ENCODE assay signal across 16 cellular contexts in the genomic region with DNA sequence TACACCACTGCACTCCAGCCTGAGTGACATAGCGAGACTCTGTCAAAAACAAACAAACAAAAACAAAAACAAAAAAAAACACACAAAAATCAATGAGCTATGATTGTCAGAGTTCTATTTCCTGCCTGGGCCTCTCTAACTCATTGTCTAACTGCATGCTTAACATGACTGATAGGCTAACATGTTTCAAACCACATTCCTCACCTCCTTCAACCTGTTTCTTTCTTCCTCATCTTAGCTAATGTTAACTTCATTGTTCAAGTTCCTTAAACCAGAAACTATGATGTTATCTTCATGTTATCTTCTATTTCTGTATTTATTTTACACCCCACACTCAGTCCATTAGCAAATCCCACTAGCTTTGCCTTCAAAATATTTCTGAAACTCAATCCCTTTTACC. TPM values are rescaled to one million over a fixed set of nuclear protein-coding genes. Genes with fewer than 3 reads are reported as not detected.
A peak's percentile ranks its signal among the peaks of the same experiment; 100 is the strongest.
DNase-seq lines count a peak whose midpoint lies in the region; FAIRE-seq and TF ChIP-seq lines count a peak whose summit lies in the region.
"Had no signal": no experiment of that assay in that cellular context is flagged by ENCODE, and none has a peak within 500 bp of the region (broad histone marks: within the 10 kb centered on the region; RNA-seq: fewer than 3 reads in every experiment).

No MANE protein-coding gene starts in this region.

- peak; percentile 67 for FAIRE-seq in GM18507 (lab: Jason Lieb, UNC)
- FAIRE-seq: A204.1, K562 had no signal

- H3K4me3 ChIP-seq in epithelial cell of esophagus (ENCODE audit: low read length) = no peak overlapping the region
- H3K4me3 ChIP-seq: GM23338, K562 had no signal

- no peak for TF ChIP-seq CTCF in epithelial cell of esophagus (IDR thresholded peaks at IDR 0.05; ENCODE audit: insufficient read depth, low read depth, low read length, missing control alignments)

- DNase-seq in GM18507 (ENCODE audit: extremely low spot score, insufficient read length, low read depth) (no peak), KBM-7 (peak; percentile 20), epithelial cell of esophagus (ENCODE audit: low read depth) (peak; percentile 50), renal cortical epithelial cell (ENCODE audit: low read depth) (peak; percentile 55), NCI-H2227 (lab: John Stamatoyannopoulos, UW; ENCODE audit: unreplicated experiment) (no peak), NCI-H1092 (lab: John Stamatoyannopoulos, UW) (no peak), 8988T (no peak)
- DNase-seq: C1 segment of cervical spinal cord; Calu3; CD4-positive, alpha-beta T cell; DMS 273 treated with DMSO at 0.1 percent for 48 hours; H9 had no signal

- in situ Hi-C loops in KBM-7 (cut with MboI; ENCODE audit: low pct_unique_long_range_greater_than_20kb, low sequenced_read_pairs) = no loop called here

RNA-seq across cellular contexts. Expression of gene BEND6, which starts 41.5 kb away (rescaled TPM):
- total RNA-seq in renal cortical epithelial cell = 2.1 and 7.4 TPM in 2 replicates
- total RNA-seq: B cell; CD4-positive, alpha-beta T cell had no signal

RNA-seq across cellular contexts. Expression of gene KIAA1586, which starts 50.1 kb away (rescaled TPM):
- 12.2 and 15.0 TPM in 2 replicates for total RNA-seq in renal cortical epithelial cell

Comparison
In these comparisons a context has a peak if more than half of its experiments do, and no peak if none do; other contexts are left out.
1. DNase-seq: peak in KBM-7 (single experiment), epithelial cell of esophagus (single experiment) and renal cortical epithelial cell (single experiment); none in GM18507 (single experiment), NCI-H2227 (single experiment), NCI-H1092 (single experiment) and 8988T (single experiment).